ENCODE assay signal across 11 cellular contexts in genomic region chr1:94544706-94545490, GRCh38. TPM values are rescaled to one million over a fixed set of nuclear protein-coding genes. Genes with fewer than 3 reads are reported as not detected.
DNase-seq lines count a peak whose midpoint lies in the region; ATAC-seq and TF ChIP-seq lines count a peak whose summit lies in the region.
"Had no signal": no experiment of that assay in that cellular context is flagged by ENCODE, and none has a peak within 500 bp of the region (broad histone marks: within the 10 kb centered on the region; RNA-seq: fewer than 3 reads in every experiment).

No MANE protein-coding gene starts in this region.

- no peaks in the 10 kb centered on the region for H3K9me3 Mint-ChIP-seq in osteocyte (ENCODE audit: unreplicated experiment)

- peaks cover 4% of the 10 kb centered on the region for H3K36me3 Mint-ChIP-seq in osteocyte (ENCODE audit: unreplicated experiment)

- no peak for DNase-seq in BJ (ENCODE audit: low read depth)
- peak; percentile 84 for DNase-seq in RPMI7951 (ENCODE audit: low read depth)
- DNase-seq in epithelial cell of esophagus (ENCODE audit: low read depth): peak; percentile 77
- DNase-seq in osteocyte (ENCODE audit: extremely low spot score, unreplicated experiment): no peak
- DNase-seq in AML-193 (lab: John Stamatoyannopoulos, UW): no peak
- DNase-seq: activated CD4-positive, alpha-beta T cell treated with anti-CD3 and anti-CD28 coated beads, Interleukin-2, amount 50 U/mL, for 4 hours; anterior cingulate cortex; NCI-H2107 had no signal

- peaks cover 46% of the 10 kb centered on the region for H3K4me1 Mint-ChIP-seq in osteocyte (ENCODE audit: unreplicated experiment)

- TF ChIP-seq CTCF in BJ (IDR thresholded peaks at IDR 0.05; ENCODE audit: insufficient read depth, low read depth, low read length) (peak; percentile 25; the same call in 1 of the 2 replicates), epithelial cell of esophagus (IDR thresholded peaks at IDR 0.05; ENCODE audit: insufficient read depth, low read depth, low read length, missing control alignments) (peak; percentile 19), osteocyte (IDR thresholded peaks at IDR 0.05) (no peak)

- H3K27me3 Mint-ChIP-seq in osteocyte (ENCODE audit: unreplicated experiment): no peaks in the 10 kb centered on the region

- no peaks in the 10 kb centered on the region for H3K36me3 ChIP-seq in BJ (ENCODE audit: control insufficient read depth, insufficient read depth, low read length)

- ATAC-seq in GM18907 (IDR thresholded peaks at IDR 0.05; ENCODE audit: unreplicated experiment) (no peak), HG03108 (IDR thresholded peaks at IDR 0.05; ENCODE audit: unreplicated experiment) (no peak), HG02588 (IDR thresholded peaks at IDR 0.05; ENCODE audit: unreplicated experiment) (no peak)

- H3K27ac Mint-ChIP-seq in osteocyte (ENCODE audit: unreplicated experiment): peak overlapping the region; percentile 90

- H3K4me3 ChIP-seq in BJ (ENCODE audit: low read depth, low read length) (no peak overlapping the region), epithelial cell of esophagus (ENCODE audit: low read length) (no peak overlapping the region)

- H3K27me3 ChIP-seq in BJ (ENCODE audit: control insufficient read depth, insufficient read depth, low read length): no peaks in the 10 kb centered on the region

- H3K4me3 Mint-ChIP-seq in osteocyte (ENCODE audit: unreplicated experiment): no peak overlapping the region

- CTCF ChIA-PET in BJ (lab: Yijun Ruan, JAX): interaction anchor here (1.0 to 1.3 kb wide), 3 partner anchors 15 to 256 kb away, joined by 3 to 5 read pairs (median 3); no protein-coding TSS in a partner anchor

- POLR2A ChIA-PET in BJ (lab: Charles Lee): no interaction called here

RNA-seq across cellular contexts. Expression of gene F3, which starts 3.3 kb away (rescaled TPM):
- 52.6 and 95.2 TPM in 2 replicates for polyA plus RNA-seq in BJ (2011; rRNA removed)
- polyA minus RNA-seq in BJ (2011; rRNA and poly(A)+ RNA removed): 51.5 and 72.5 TPM in 2 replicates
- 76.5 and 84.8 TPM in 2 replicates for total RNA-seq in RPMI7951 (2014; rRNA removed; shearing (Covaris generic))
- total RNA-seq in osteocyte: 11.2 and 12.1 TPM in 2 replicates

Comparison
In these comparisons a context has a peak if more than half of its experiments do, and no peak if none do; other contexts are left out.
1. DNase-seq: peak in RPMI7951 (single experiment) and epithelial cell of esophagus (single experiment); none in BJ (single experiment), osteocyte (single experiment) and AML-193 (0 of 2).